22 cellular contexts compared by ENCODE assay signal in the genomic region with DNA sequence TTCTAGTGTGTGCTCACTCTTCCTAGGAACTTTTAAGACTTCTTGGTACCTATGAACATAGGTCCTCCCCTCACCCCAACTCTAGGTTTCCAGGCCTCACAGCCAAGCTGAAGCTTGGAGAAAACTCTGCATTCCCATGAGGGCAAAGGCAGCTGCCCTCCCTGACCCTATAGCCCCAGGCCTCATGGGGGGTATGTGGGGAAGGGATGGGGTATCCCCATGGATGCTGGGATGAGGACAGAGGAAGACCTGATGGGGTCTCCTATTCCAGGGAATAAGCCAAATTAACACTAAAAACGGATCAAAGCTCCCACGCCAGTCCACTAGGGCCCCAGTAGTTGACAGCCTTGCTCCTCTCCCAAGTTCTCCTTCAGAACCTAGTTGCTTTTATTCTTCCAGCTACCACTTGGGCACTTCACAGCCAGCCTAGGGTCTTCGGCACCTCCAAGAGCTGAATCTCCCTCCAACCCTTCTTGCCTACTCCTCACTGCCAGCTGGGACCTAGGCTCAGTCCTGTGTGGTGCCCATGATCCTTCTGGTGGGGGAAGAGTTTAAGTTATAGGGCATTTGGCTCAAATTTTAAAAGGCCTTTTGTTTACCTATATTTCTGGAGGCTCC. TPM values are rescaled to one million over a fixed set of nuclear protein-coding genes. Genes with fewer than 3 reads are reported as not detected.
DNase-seq lines count a peak whose midpoint lies in the region; ATAC-seq, FAIRE-seq and TF ChIP-seq lines count a peak whose summit lies in the region.
"Had no signal": no experiment of that assay in that cellular context is flagged by ENCODE, and none has a peak within 500 bp of the region (broad histone marks: within the 10 kb centered on the region; RNA-seq: fewer than 3 reads in every experiment).

No MANE protein-coding gene starts in this region.

- intact Hi-C loops in GM12878 (cut with micrococcal nuclease; ENCODE audit: unreplicated experiment): loop anchor here (2.0 kb wide), 1 partner anchor 43 kb away; no protein-coding TSS in a partner anchor

- H3K27ac Mint-ChIP-seq in CD4-positive, CD25-positive, alpha-beta regulatory T cell: peak overlapping the region in 1 of 3 donors; percentile 86
- H3K27ac Mint-ChIP-seq in HFFc6: peak overlapping the region; percentile 82
- no peak overlapping the region for H3K27ac Mint-ChIP-seq in neural crest cell (ENCODE audit: unreplicated experiment)
- H3K27ac Mint-ChIP-seq: B cell had no signal

- DNase-seq in CD4-positive, CD25-positive, alpha-beta regulatory T cell: no peak
- DNase-seq in HFFc6 (no peak), GM12878 (ENCODE audit: low read depth, low spot score) (no peak), neural crest cell (ENCODE audit: low read depth, low spot score) (no peak), T-helper 9 cell (no peak)
- DNase-seq in stimulated activated CD4-positive, alpha-beta T cell treated with anti-CD3 and anti-CD28 coated beads, Interleukin-12 subunit alpha, Interleukin-12 subunit beta, amount 100 ng/mL, for 4 hours: no peak
- DNase-seq: KBM-7, NCI-H1105 treated with DMSO at 0.1 percent for 48 hours, NCI-H1694 treated with DMSO at 0.1 percent for 48 hours, NCI-H2107, NCI-H226, NCI-H524, NCI-H82, RPMI8226, SIG-M5, T-helper 1 cell had no signal

- H4K20me1 ChIP-seq in GM12878 (ENCODE audit: control insufficient read depth, insufficient read depth): no peaks in the 10 kb centered on the region

- peaks cover 4% of the 10 kb centered on the region for H3K79me2 ChIP-seq in GM12878 (ENCODE audit: control insufficient read depth, insufficient read depth, low read length)

- RAD21 ChIA-PET in GM12878 (lab: Charles Lee; ENCODE audit: unreplicated experiment): interaction anchor here (1.3 to 7.0 kb wide), 8 partner anchors 8 to 399 kb away, joined by 5 to 112 read pairs (median 6); a partner anchor contains a TSS

- H3K36me3 Mint-ChIP-seq in CD4-positive, CD25-positive, alpha-beta regulatory T cell: peaks cover 12% of the 10 kb centered on the region
- H3K36me3 Mint-ChIP-seq in HFFc6 (ENCODE audit: low read depth) (peaks cover 22% of the 10 kb centered on the region), neural crest cell (ENCODE audit: low read depth) (peaks cover 4% of the 10 kb centered on the region)

- no peaks in the 10 kb centered on the region for H3K27me3 ChIP-seq in CD4-positive, CD25-positive, alpha-beta regulatory T cell (ENCODE audit: control insufficient read depth, insufficient read depth, low read length)
- H3K27me3 ChIP-seq in GM12878 (replicated peaks in 1 of 2; ENCODE audit: control insufficient read depth in 2 of 2, insufficient read depth in 2 of 2, low read length in 1 of 2): no peaks in the 10 kb centered on the region

- TF ChIP-seq EP300 in GM12878 (IDR thresholded peaks at IDR 0.05; ENCODE audit: borderline replicate concordance in 1 of 2, control insufficient read depth in 1 of 2, low read depth in 2 of 2, low read length in 2 of 2): no peak

- no peak for TF ChIP-seq RAD21 in GM12878 (IDR thresholded peaks at IDR 0.05; ENCODE audit: insufficient read depth, low read depth, low read length)

- peaks cover 12% of the 10 kb centered on the region for H3K4me1 ChIP-seq in CD4-positive, CD25-positive, alpha-beta regulatory T cell (ENCODE audit: control insufficient read depth, insufficient read depth, low read length, poor library complexity, severe bottlenecking)
- H3K4me1 ChIP-seq in GM12878 (ENCODE audit: control insufficient read depth, insufficient read depth, low read length): peaks cover 23% of the 10 kb centered on the region

- POLR2A ChIA-PET in GM12878 (lab: Charles Lee): interaction anchor here (2.5 to 3.1 kb wide), 2 partner anchors 8 kb away, joined by 11 to 18 read pairs; a partner anchor contains a TSS

- TF ChIP-seq POLR2A in GM12878 (IDR thresholded peaks at IDR 0.05; ENCODE audit: low read depth, low read length): no peak

- SMC1A ChIA-PET in GM12878 (lab: Charles Lee; ENCODE audit: uncharacterized antibody, unreplicated experiment): interaction anchor here (1.1 to 13.1 kb wide), 5 partner anchors 8 to 129 kb away, joined by 3 to 146 read pairs (median 8); no protein-coding TSS in a partner anchor

- in situ Hi-C loops in GM12878 (cut with MboI): no loop called here

- peaks cover 0 to 2% (median 0%) of the 10 kb centered on the region in 7 donors for H3K9me3 Mint-ChIP-seq in CD4-positive, CD25-positive, alpha-beta regulatory T cell
- H3K9me3 Mint-ChIP-seq in HFFc6 (no peaks in the 10 kb centered on the region), neural crest cell (no peaks in the 10 kb centered on the region)

- ATAC-seq in CD4-positive, CD25-positive, alpha-beta regulatory T cell (ENCODE audit: low read depth in 2 of 2): no peak
- ATAC-seq in GM12878: no peak
- ATAC-seq in HG02798 (IDR thresholded peaks at IDR 0.05; ENCODE audit: poor library complexity, unreplicated experiment): no peak
- ATAC-seq: SK-N-SH treated with all-trans-retinoic acid at 6 μM for 48 hours had no signal

- H3K27me3 Mint-ChIP-seq in CD4-positive, CD25-positive, alpha-beta regulatory T cell: no peaks in the 10 kb centered on the region
- H3K27me3 Mint-ChIP-seq in HFFc6 (ENCODE audit: insufficient read depth) (no peaks in the 10 kb centered on the region; the same call in 1 of the 2 replicates), neural crest cell (ENCODE audit: low read depth) (peaks cover 27% of the 10 kb centered on the region)
- H3K27me3 Mint-ChIP-seq: B cell had no signal

- H3K36me3 ChIP-seq in CD4-positive, CD25-positive, alpha-beta regulatory T cell (ENCODE audit: control insufficient read depth, insufficient read depth, low read length): peaks cover 3% of the 10 kb centered on the region
- peaks cover 0 to 4% of the 10 kb centered on the region in 2 experiments; a peak in 3 of 4 replicates for H3K36me3 ChIP-seq in GM12878 (ENCODE audit: control insufficient read depth in 2 of 2, insufficient read depth in 2 of 2, low read length in 1 of 2)

- H3K4me2 ChIP-seq in GM12878 (ENCODE audit: control insufficient read depth, insufficient read depth): 0 out of 2 replicates have a peak overlapping the region, but pooled peaks have one; percentile 3

- no peak overlapping the region for H2AFZ ChIP-seq in GM12878 (ENCODE audit: control insufficient read depth, low read depth, low read length)

- H3K4me3 Mint-ChIP-seq in CD4-positive, CD25-positive, alpha-beta regulatory T cell: peak overlapping the region in 3 of 4 donors; percentile 38 to 90 (median 88)
- H3K4me3 Mint-ChIP-seq in HFFc6: no peak overlapping the region
- H3K4me3 Mint-ChIP-seq in neural crest cell: peak overlapping the region; percentile 91

- WGBS in GM12878 (ENCODE audit: insufficient coverage, insufficient replicate concordance, low lambda C conversion rate, missing lambda C conversion rate): 81% methylated on average over 3 of the region's 3 CpGs

- no peak for TF ChIP-seq CTCF in HFFc6 (IDR thresholded peaks at IDR 0.05)
- TF ChIP-seq CTCF in GM12878 (IDR thresholded peaks at IDR 0.05 in 2 of 3, conservative IDR thresholded peaks at IDR 0.05 in 1 of 3; ENCODE audit: control insufficient read depth in 2 of 3, extremely low read depth in 1 of 3, insufficient read depth in 1 of 3, low read depth in 3 of 3, low read length in 3 of 3): no peak
- TF ChIP-seq CTCF in neural crest cell (conservative IDR thresholded peaks at IDR 0.05): no peak

- no peak overlapping the region for H3K4me3 ChIP-seq in CD4-positive, CD25-positive, alpha-beta regulatory T cell (ENCODE audit: low read depth, low read length)
- H3K4me3 ChIP-seq in GM12878: no peak overlapping the region

- no peak for FAIRE-seq in GM12878 (lab: Jason Lieb, UNC)
- FAIRE-seq: D721Med, GM12892, GM18507 had no signal

- CTCF ChIA-PET in GM12878 (lab: Yijun Ruan, JAX): interaction anchor here (0.8 to 10.2 kb wide), 3 partner anchors 42 to 173 kb away, joined by 3 to 118 read pairs (median 5); no protein-coding TSS in a partner anchor

- no peaks in the 10 kb centered on the region for H3K9me3 ChIP-seq in CD4-positive, CD25-positive, alpha-beta regulatory T cell (ENCODE audit: control insufficient read depth in 2 of 2, low read length in 2 of 2)
- no peaks in the 10 kb centered on the region for H3K9me3 ChIP-seq in GM12878 (replicated peaks; ENCODE audit: control insufficient read depth, insufficient read depth, low read length)

- peaks cover 0 to 21% (median 11%) of the 10 kb centered on the region in 4 donors for H3K4me1 Mint-ChIP-seq in CD4-positive, CD25-positive, alpha-beta regulatory T cell
- H3K4me1 Mint-ChIP-seq in HFFc6 (ENCODE audit: low read depth): peaks cover 64% of the 10 kb centered on the region
- peaks cover 18% of the 10 kb centered on the region for H3K4me1 Mint-ChIP-seq in neural crest cell

- no TSS peak for BruUV-seq in GM12878 (replicated peaks; lab: Mats Ljungman, UMichigan)

- no peak overlapping the region for H3K27ac ChIP-seq in CD4-positive, CD25-positive, alpha-beta regulatory T cell (ENCODE audit: insufficient read depth, low read length, poor library complexity, severe bottlenecking)
- H3K27ac ChIP-seq in GM12878 (ENCODE audit: control insufficient read depth, insufficient read depth): peak overlapping the region; percentile 5; the same call in 1 of the 2 replicates

- no peak overlapping the region for H3K9ac ChIP-seq in GM12878 (ENCODE audit: control insufficient read depth, insufficient read depth, low read length)

RNA-seq across cellular contexts. Expression of a gene that starts 7.8 kb away (rescaled TPM):
- total RNA-seq in CD4-positive, CD25-positive, alpha-beta regulatory T cell: 60.9 TPM
- under 1 TPM; 0.37 to 0.77 (median 0.47) TPM for polyA plus RNA-seq in CD4-positive, CD25-positive, alpha-beta regulatory T cell
- total RNA-seq in HFFc6 (2021; fragmentation: NEBNext Ultra II Directional; extraction: Animal tissue kit (Norgen Biotek cat#: 25700)): 10 to 100 TPM; 14.2 to 23.8 (median 21.3) TPM
- total RNA-seq in GM12878 (2013; cell fraction: nucleolus; rRNA removed): 16.3 and 19.6 TPM in 2 replicates
- total RNA-seq in GM12878 (2014; rRNA removed) (3.4 and 3.7 TPM in 2 replicates), GM12878 (2014; rRNA removed; fragmentation: Illumina TruSeq; extraction: Trizol) (3.1 and 3.2 TPM in 2 replicates), GM12878 (2021) (13.0 and 13.5 TPM in 2 replicates), neural crest cell (17.1 and 17.2 TPM in 2 replicates)
- polyA plus RNA-seq in GM12878 (2011; ENCODE audit: low read depth): 9.2 TPM
- polyA plus RNA-seq in GM12878 (2011; rRNA removed) (4.1 and 5.8 TPM in 2 replicates), GM12878 (2014; fragmentation: Illumina TruSeq; extraction: Trizol) (16.0 and 18.5 TPM in 2 replicates), GM12878 (2014; fragmentation: Nextera tagmentation; extraction: Ambion mirVana) (1 to 10 TPM; 2.8 to 3.7 TPM), GM12878 (2014; rRNA removed) (8.5 and 10.1 TPM in 2 replicates), GM12878 (2016; fragmentation: Nextera tagmentation; extraction: Ambion mirVana) (1 to 10 TPM; 2.8 to 4.2 TPM)
- polyA plus RNA-seq in GM12878 (2011; cell fraction: cytosol; rRNA removed): 4.6 and 8.0 TPM in 2 replicates
- 10.0 and 14.8 TPM in 2 replicates for polyA plus RNA-seq in GM12878 (2011; cell fraction: nucleus; rRNA removed)
- 9.7 and 14.9 TPM in 2 replicates for polyA plus RNA-seq in GM12878 (2012)
- polyA minus RNA-seq in GM12878 (2011; rRNA and poly(A)+ RNA removed): 3.6 and 4.7 TPM in 2 replicates
- polyA minus RNA-seq in GM12878 (2011; cell fraction: cytosol; rRNA and poly(A)+ RNA removed): 2.4 and 3.3 TPM in 2 replicates
- polyA minus RNA-seq in GM12878 (2011; cell fraction: nucleus; rRNA and poly(A)+ RNA removed): 5.7 and 6.4 TPM in 2 replicates

RNA-seq across cellular contexts. Expression of a gene that starts 35.0 kb away (rescaled TPM):
- total RNA-seq in CD4-positive, CD25-positive, alpha-beta regulatory T cell: 9.7 TPM
- 10 to 100 TPM; 33.9 to 44.6 (median 40.1) TPM for polyA plus RNA-seq in CD4-positive, CD25-positive, alpha-beta regulatory T cell
- total RNA-seq in HFFc6 (2021; fragmentation: NEBNext Ultra II Directional; extraction: Animal tissue kit (Norgen Biotek cat#: 25700)): 10 to 100 TPM; 22.5 to 28.9 (median 24.9) TPM
- total RNA-seq in GM12878 (2013; cell fraction: nucleolus; rRNA removed): 61.6 and 70.1 TPM in 2 replicates
- total RNA-seq in GM12878 (2014; rRNA removed): 19.8 and 21.0 TPM in 2 replicates
- 24.6 and 26.2 TPM in 2 replicates for total RNA-seq in GM12878 (2014; rRNA removed; fragmentation: Illumina TruSeq; extraction: Trizol)
- 19.7 and 22.0 TPM in 2 replicates for total RNA-seq in GM12878 (2021)
- polyA plus RNA-seq in GM12878 (2011; ENCODE audit: low read depth): 16.2 TPM
- 88.2 and 103 TPM in 2 replicates for polyA plus RNA-seq in GM12878 (2011; rRNA removed)
- polyA plus RNA-seq in GM12878 (2011; cell fraction: cytosol; rRNA removed): 55.8 and 68.5 TPM in 2 replicates
- 29.8 and 31.1 TPM in 2 replicates for polyA plus RNA-seq in GM12878 (2011; cell fraction: nucleus; rRNA removed)
- polyA plus RNA-seq in GM12878 (2012): 19.1 and 20.3 TPM in 2 replicates
- 44.4 and 78.5 TPM in 2 replicates for polyA plus RNA-seq in GM12878 (2014; fragmentation: Illumina TruSeq; extraction: Trizol)
- 1 to 10 TPM; 4.1 to 6.3 TPM for polyA plus RNA-seq in GM12878 (2014; fragmentation: Nextera tagmentation; extraction: Ambion mirVana)
- polyA plus RNA-seq in GM12878 (2014; rRNA removed): 19.4 and 25.4 TPM in 2 replicates
- 10 to 100 TPM; 31.1 to 34.3 TPM for polyA plus RNA-seq in GM12878 (2016; fragmentation: Nextera tagmentation; extraction: Ambion mirVana)
- polyA minus RNA-seq in GM12878 (2011; rRNA and poly(A)+ RNA removed): 63.0 and 92.7 TPM in 2 replicates
- polyA minus RNA-seq in GM12878 (2011; cell fraction: cytosol; rRNA and poly(A)+ RNA removed): 10.4 and 10.5 TPM in 2 replicates
- polyA minus RNA-seq in GM12878 (2011; cell fraction: nucleus; rRNA and poly(A)+ RNA removed): 18.4 and 24.7 TPM in 2 replicates
- 54.9 and 55.5 TPM in 2 replicates for total RNA-seq in neural crest cell
